Comparison of ENCODE assay signal across 1 cellular context in genomic region chr22:22422629-22423112, GRCh38.
A peak's percentile ranks its signal among the peaks of the same experiment; 100 is the strongest.
TF ChIP-seq lines count a peak whose summit lies in the region.

No MANE protein-coding gene starts in this region.

TF ChIP-seq in K562, 482 proteins besides CTCF, POLR2A, EP300 and RAD21 (continued from another document and continues in another):
- TF ChIP-seq ZBTB40 (IDR thresholded peaks at IDR 0.05) = no peak
- peak; percentile 31; the same call in 1 of the 2 replicates for TF ChIP-seq ZBTB40 (CRISPR knock-in tag; IDR thresholded peaks at IDR 0.05)
- TF ChIP-seq RB1 (IDR thresholded peaks at IDR 0.05; ENCODE audit: low read depth) = peak; percentile 59
- no peak for TF ChIP-seq PRPF4 (IDR thresholded peaks at IDR 0.05; ENCODE audit: insufficient read depth, low read depth, low read length, poor library complexity, severe bottlenecking)
- TF ChIP-seq FOXA3 (CRISPR knock-in tag; conservative IDR thresholded peaks at IDR 0.05 in 1 of 2, IDR thresholded peaks at IDR 0.05 in 1 of 2) = peak in 1 of 2 experiments; percentile 63; a peak in 1 of 4 replicates
- peak; percentile 61; the same call in 1 of the 2 replicates for TF ChIP-seq JUND (IDR thresholded peaks at IDR 0.05; ENCODE audit: borderline replicate concordance, low read depth, low read length)
- no peak for TF ChIP-seq JUND (tag; IDR thresholded peaks at IDR 0.05; ENCODE audit: borderline replicate concordance, low read depth, low read length)
- TF ChIP-seq NFXL1 (CRISPR knock-in tag; IDR thresholded peaks at IDR 0.05) = no peak
- TF ChIP-seq GABPB2 (CRISPR knock-in tag; conservative IDR thresholded peaks at IDR 0.05) = peak; percentile 84
- no peak for TF ChIP-seq ATF1 (CRISPR knock-in tag; IDR thresholded peaks at IDR 0.05)
- peak; percentile 39; the same call in 1 of the 2 replicates for TF ChIP-seq ATF1 (tag; IDR thresholded peaks at IDR 0.05)
- TF ChIP-seq SNIP1 (IDR thresholded peaks at IDR 0.05; ENCODE audit: low read depth) = peak; percentile 56
- peak; percentile 81 for TF ChIP-seq CTCFL (IDR thresholded peaks at IDR 0.05; ENCODE audit: borderline replicate concordance, insufficient read depth, low read depth, low read length, poor library complexity, severe bottlenecking)
- peak; percentile 64 for TF ChIP-seq MEIS2 (IDR thresholded peaks at IDR 0.05; ENCODE audit: partially characterized antibody)
- 0 out of 4 replicates have a peak, but pooled peaks of 1 of the 2 experiments have one; percentile 13 for TF ChIP-seq MLLT1 (IDR thresholded peaks at IDR 0.05)
- TF ChIP-seq SRF (CRISPR knock-in tag; IDR thresholded peaks at IDR 0.05) = peak in 1 of 2 experiments; percentile 76; a peak in 1 of 4 replicates
- TF ChIP-seq PBX2 (CRISPR knock-in tag; IDR thresholded peaks at IDR 0.05; ENCODE audit: low read depth) = no peak
- TF ChIP-seq PBX2 (tag; conservative IDR thresholded peaks at IDR 0.05; ENCODE audit: low read depth) = peak; percentile 80
- TF ChIP-seq TFAP4 (CRISPR knock-in tag; IDR thresholded peaks at IDR 0.05; ENCODE audit: borderline replicate concordance) = peak; percentile 60; the same call in 1 of the 2 replicates
- no peak for TF ChIP-seq MTA3 (IDR thresholded peaks at IDR 0.05; ENCODE audit: borderline replicate concordance)
- no peak for TF ChIP-seq DMBX1 (CRISPR knock-in tag; IDR thresholded peaks at IDR 0.05; ENCODE audit: borderline replicate concordance)
- peak; percentile 45; the same call in 1 of the 2 replicates for TF ChIP-seq HCFC1 (IDR thresholded peaks at IDR 0.05; ENCODE audit: low read depth, low read length)
- TF ChIP-seq ZC3H11A (IDR thresholded peaks at IDR 0.05; ENCODE audit: low read depth, low read length) = 0 out of 2 replicates have a peak, but pooled peaks have one; percentile 65
- 0 out of 2 replicates have a peak, but pooled peaks have one; percentile 35 for TF ChIP-seq ESRRA (IDR thresholded peaks at IDR 0.05; ENCODE audit: borderline replicate concordance, low read depth)
- TF ChIP-seq HOXB6 (CRISPR knock-in tag; IDR thresholded peaks at IDR 0.05; ENCODE audit: borderline replicate concordance) = peak; percentile 84; the same call in 1 of the 2 replicates
- 0 out of 2 replicates have a peak, but pooled peaks have one; percentile 23 for TF ChIP-seq HIVEP1 (CRISPR knock-in tag; IDR thresholded peaks at IDR 0.05)
- TF ChIP-seq SMC3 (conservative IDR thresholded peaks at IDR 0.05; ENCODE audit: insufficient read depth, low read depth, low read length) = peak; percentile 96
- TF ChIP-seq, protein P1, sequence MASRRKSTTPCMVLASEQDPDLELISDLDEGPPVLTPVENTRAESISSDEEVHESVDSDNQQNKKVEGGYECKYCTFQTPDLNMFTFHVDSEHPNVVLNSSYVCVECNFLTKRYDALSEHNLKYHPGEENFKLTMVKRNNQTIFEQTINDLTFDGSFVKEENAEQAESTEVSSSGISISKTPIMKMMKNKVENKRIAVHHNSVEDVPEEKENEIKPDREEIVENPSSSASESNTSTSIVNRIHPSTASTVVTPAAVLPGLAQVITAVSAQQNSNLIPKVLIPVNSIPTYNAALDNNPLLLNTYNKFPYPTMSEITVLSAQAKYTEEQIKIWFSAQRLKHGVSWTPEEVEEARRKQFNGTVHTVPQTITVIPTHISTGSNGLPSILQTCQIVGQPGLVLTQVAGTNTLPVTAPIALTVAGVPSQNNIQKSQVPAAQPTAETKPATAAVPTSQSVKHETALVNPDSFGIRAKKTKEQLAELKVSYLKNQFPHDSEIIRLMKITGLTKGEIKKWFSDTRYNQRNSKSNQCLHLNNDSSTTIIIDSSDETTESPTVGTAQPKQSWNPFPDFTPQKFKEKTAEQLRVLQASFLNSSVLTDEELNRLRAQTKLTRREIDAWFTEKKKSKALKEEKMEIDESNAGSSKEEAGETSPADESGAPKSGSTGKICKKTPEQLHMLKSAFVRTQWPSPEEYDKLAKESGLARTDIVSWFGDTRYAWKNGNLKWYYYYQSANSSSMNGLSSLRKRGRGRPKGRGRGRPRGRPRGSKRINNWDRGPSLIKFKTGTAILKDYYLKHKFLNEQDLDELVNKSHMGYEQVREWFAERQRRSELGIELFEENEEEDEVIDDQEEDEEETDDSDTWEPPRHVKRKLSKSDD (conservative IDR thresholded peaks at IDR 0.05; ENCODE audit: low read length) = no peak
- 0 out of 2 replicates have a peak, but pooled peaks have one; percentile 49 for TF ChIP-seq SNAPC5 (CRISPR knock-in tag; IDR thresholded peaks at IDR 0.05)
- TF ChIP-seq ZBTB11 (CRISPR knock-in tag; IDR thresholded peaks at IDR 0.05) = 0 out of 6 replicates have a peak, but pooled peaks of 1 of the 3 experiments have one; percentile 35
- no peak for TF ChIP-seq ZNF444 (CRISPR knock-in tag; IDR thresholded peaks at IDR 0.05)
